Comparison of ENCODE assay signal across 19 cellular contexts in genomic region chr4:146981651-146982050, GRCh38. TPM values are rescaled to one million over a fixed set of nuclear protein-coding genes. Genes with fewer than 3 reads are reported as not detected.
A peak's percentile ranks its signal among the peaks of the same experiment; 100 is the strongest.
DNase-seq lines count a peak whose midpoint lies in the region; ATAC-seq, FAIRE-seq and TF ChIP-seq lines count a peak whose summit lies in the region.
"Had no signal": no experiment of that assay in that cellular context is flagged by ENCODE, and none has a peak within 500 bp of the region (broad histone marks: within the 10 kb centered on the region; RNA-seq: fewer than 3 reads in every experiment).

No MANE protein-coding gene starts in this region.

- CTCF ChIA-PET in HEK293T (lab: Yijun Ruan, JAX): no interaction called here

- H2BK12ac ChIP-seq in mesenchymal stem cell (ENCODE audit: low read length in 2 of 2): no peak overlapping the region

- POLR2A ChIA-PET in HEK293T (lab: Yijun Ruan, JAX): no interaction called here

- no peak overlapping the region for H3K14ac ChIP-seq in mesenchymal stem cell (ENCODE audit: low read length in 2 of 2)

- TF ChIP-seq POLR2A in GM12892 (IDR thresholded peaks at IDR 0.05; ENCODE audit: low read depth, low read length): no peak

- no peak for TF ChIP-seq CTCF in bronchial epithelial cell (IDR thresholded peaks at IDR 0.05; ENCODE audit: insufficient read depth, low read length, severe bottlenecking)

- no peak overlapping the region for H3K18ac ChIP-seq in mesenchymal stem cell (ENCODE audit: low read depth in 1 of 2, low read length in 2 of 2)

- H3K4me2 ChIP-seq in mesenchymal stem cell (ENCODE audit: low read length, poor library complexity, severe bottlenecking) (no peak overlapping the region), skeletal muscle satellite cell (ENCODE audit: low read length) (peak overlapping the region; percentile 0)
- H3K4me2 ChIP-seq: KMS-11 had no signal

- no peak overlapping the region for H4K8ac ChIP-seq in mesenchymal stem cell (ENCODE audit: low read length)

- no peak overlapping the region for H2BK15ac ChIP-seq in mesenchymal stem cell (ENCODE audit: low read depth, poor library complexity, severe bottlenecking)

- H2BK120ac ChIP-seq in mesenchymal stem cell (ENCODE audit: low read depth, low read length): no peak overlapping the region

- H3K36me3 ChIP-seq in bronchial epithelial cell (ENCODE audit: control insufficient read depth, insufficient read depth, low read length): no peaks in the 10 kb centered on the region
- H3K36me3 ChIP-seq in mesenchymal stem cell (ENCODE audit: control insufficient read depth in 1 of 2, insufficient read depth in 2 of 2, low read depth in 1 of 2, low read length in 2 of 2): no peaks in the 10 kb centered on the region
- no peaks in the 10 kb centered on the region for H3K36me3 ChIP-seq in skeletal muscle satellite cell (ENCODE audit: insufficient read depth, low read length)
- H3K36me3 ChIP-seq: HAP-1 had no signal

- no peak overlapping the region for H2BK5ac ChIP-seq in mesenchymal stem cell (ENCODE audit: low read depth, low read length, poor library complexity, severe bottlenecking)

- no peak overlapping the region for H3K4ac ChIP-seq in mesenchymal stem cell (ENCODE audit: low read depth in 1 of 2, low read length in 2 of 2)

- H2AK5ac ChIP-seq in mesenchymal stem cell (ENCODE audit: low read length, severe bottlenecking): no peak overlapping the region

- ATAC-seq in GM19351 (IDR thresholded peaks at IDR 0.05; ENCODE audit: unreplicated experiment): no peak
- ATAC-seq: left lobe of liver had no signal

- H3K79me1 ChIP-seq in mesenchymal stem cell (replicated peaks; ENCODE audit: low read length, poor library complexity, severe bottlenecking): no peaks in the 10 kb centered on the region

- FAIRE-seq in bronchial epithelial cell (lab: Jason Lieb, UNC): peak; percentile 7
- no peak for FAIRE-seq in GM12892 (lab: Jason Lieb, UNC)
- FAIRE-seq: RCC 7860, small intestine had no signal

- H3K27ac ChIP-seq in mesenchymal stem cell (ENCODE audit: low read length, poor library complexity, severe bottlenecking): no peak overlapping the region
- H3K27ac ChIP-seq: KMS-11 had no signal

- no peaks in the 10 kb centered on the region for H3K27me3 ChIP-seq in bronchial epithelial cell (ENCODE audit: control insufficient read depth, insufficient read depth, low read length)
- peaks cover 0 to 3% of the 10 kb centered on the region in 2 experiments for H3K27me3 ChIP-seq in mesenchymal stem cell (ENCODE audit: control insufficient read depth in 1 of 2, insufficient read depth in 1 of 2, low read length in 2 of 2)
- no peaks in the 10 kb centered on the region for H3K27me3 ChIP-seq in skeletal muscle satellite cell (ENCODE audit: control insufficient read depth, insufficient read depth, low read length)

- H3K4me3 ChIP-seq in bronchial epithelial cell (ENCODE audit: low read depth, low read length) (no peak overlapping the region), mesenchymal stem cell (ENCODE audit: insufficient read depth in 1 of 2, low read depth in 1 of 2, low read length in 2 of 2) (no peak overlapping the region), skeletal muscle satellite cell (ENCODE audit: low read length) (no peak overlapping the region)
- H3K4me3 ChIP-seq: HAP-1 had no signal

- H4K91ac ChIP-seq in mesenchymal stem cell (ENCODE audit: low read length): no peak overlapping the region

- DNase-seq in HEK293T (ENCODE audit: extremely low spot score) (peak; percentile 31), bronchial epithelial cell (ENCODE audit: low read depth) (no peak), mesenchymal stem cell (peak; percentile 14), NCI-H524 (lab: John Stamatoyannopoulos, UW) (no peak), GM12892 (ENCODE audit: insufficient read length) (no peak), SKM-1 (lab: John Stamatoyannopoulos, UW; ENCODE audit: unreplicated experiment) (no peak)
- DNase-seq: activated gamma-delta T cell treated with Interleukin-2 at 50 U/mL for 16 hours; amygdala; Caco-2; NCI-H1105; occipital lobe; small intestine; stimulated activated CD4-positive, alpha-beta T cell treated with anti-CD3 and anti-CD28 coated beads, Interleukin-4, amount 100 ng/mL, for 24 hours had no signal

- no peak overlapping the region for H2AFZ ChIP-seq in mesenchymal stem cell (ENCODE audit: low read depth, low read length)

- peaks cover 2% of the 10 kb centered on the region for H3K4me1 ChIP-seq in mesenchymal stem cell (ENCODE audit: control insufficient read depth, insufficient read depth, low read depth, low read length)
- peaks cover 2% of the 10 kb centered on the region for H3K4me1 ChIP-seq in skeletal muscle satellite cell (ENCODE audit: control insufficient read depth, insufficient read depth, low read length)
- H3K4me1 ChIP-seq: HAP-1 had no signal

- no peaks in the 10 kb centered on the region for H3K9me3 ChIP-seq in mesenchymal stem cell (ENCODE audit: control insufficient read depth, low read length)
- no peaks in the 10 kb centered on the region for H3K9me3 ChIP-seq in skeletal muscle satellite cell (replicated peaks; ENCODE audit: low read length)
- H3K9me3 ChIP-seq: Caco-2, HAP-1 had no signal

- H3K23ac ChIP-seq in mesenchymal stem cell (ENCODE audit: low read length in 2 of 2): no peak overlapping the region

- WGBS in mesenchymal stem cell: 17% methylated on average over 3 of the region's 4 CpGs

- H3K9ac ChIP-seq in mesenchymal stem cell (ENCODE audit: low read length) (no peak overlapping the region), skeletal muscle satellite cell (ENCODE audit: low read depth, low read length) (no peak overlapping the region)
- H3K9ac ChIP-seq: KMS-11 had no signal

TF ChIP-seq in HEK293T, 16 proteins besides CTCF, POLR2A, EP300 and RAD21:
- TF ChIP-seq BHLHE40 (IDR thresholded peaks at IDR 0.05; ENCODE audit: borderline replicate concordance) (no peak), L3MBTL2 (conservative IDR thresholded peaks at IDR 0.05) (no peak), LEF1 (IDR thresholded peaks at IDR 0.05; ENCODE audit: borderline replicate concordance) (no peak), HDGF (IDR thresholded peaks at IDR 0.05; ENCODE audit: borderline replicate concordance) (no peak), FOXK2 (IDR thresholded peaks at IDR 0.05) (no peak), FOXM1 (IDR thresholded peaks at IDR 0.05; ENCODE audit: borderline replicate concordance) (no peak), ZNF384 (IDR thresholded peaks at IDR 0.05) (no peak), ARNT (IDR thresholded peaks at IDR 0.05) (no peak), CTBP1 (IDR thresholded peaks at IDR 0.05; ENCODE audit: borderline replicate concordance) (no peak), NFRKB (IDR thresholded peaks at IDR 0.05) (no peak), SUZ12 (IDR thresholded peaks at IDR 0.05) (no peak), FOXA1 (IDR thresholded peaks at IDR 0.05) (no peak), ELF4 (IDR thresholded peaks at IDR 0.05) (no peak), TARDBP (IDR thresholded peaks at IDR 0.05) (no peak)

RNA-seq across cellular contexts. Expression of gene TTC29, which starts 36.0 kb away (rescaled TPM):
- total RNA-seq in bronchial epithelial cell: not detected in 2 replicates
- 0.03 TPM for polyA plus RNA-seq in mesenchymal stem cell (2013, experiment 1 of 2)
- 0.10 TPM for polyA plus RNA-seq in mesenchymal stem cell (2013, experiment 2 of 2)
- 0.25 TPM in 1 of 2 replicates, not detected in the other for total RNA-seq in skeletal muscle satellite cell (2012; rRNA removed)
- polyA plus RNA-seq in GM12892 (2012; ENCODE audit: missing spikeins): not detected
- total RNA-seq: Caco-2, left lobe of liver had no signal
- polyA plus RNA-seq: small intestine had no signal

Comparison
In these comparisons a context has a peak if more than half of its experiments do, and no peak if none do; other contexts are left out.
1. DNase-seq: peak in HEK293T (single experiment) and mesenchymal stem cell (single experiment); none in bronchial epithelial cell (single experiment), NCI-H524 (0 of 2), GM12892 (single experiment) and SKM-1 (single experiment).